In the genomic region with DNA sequence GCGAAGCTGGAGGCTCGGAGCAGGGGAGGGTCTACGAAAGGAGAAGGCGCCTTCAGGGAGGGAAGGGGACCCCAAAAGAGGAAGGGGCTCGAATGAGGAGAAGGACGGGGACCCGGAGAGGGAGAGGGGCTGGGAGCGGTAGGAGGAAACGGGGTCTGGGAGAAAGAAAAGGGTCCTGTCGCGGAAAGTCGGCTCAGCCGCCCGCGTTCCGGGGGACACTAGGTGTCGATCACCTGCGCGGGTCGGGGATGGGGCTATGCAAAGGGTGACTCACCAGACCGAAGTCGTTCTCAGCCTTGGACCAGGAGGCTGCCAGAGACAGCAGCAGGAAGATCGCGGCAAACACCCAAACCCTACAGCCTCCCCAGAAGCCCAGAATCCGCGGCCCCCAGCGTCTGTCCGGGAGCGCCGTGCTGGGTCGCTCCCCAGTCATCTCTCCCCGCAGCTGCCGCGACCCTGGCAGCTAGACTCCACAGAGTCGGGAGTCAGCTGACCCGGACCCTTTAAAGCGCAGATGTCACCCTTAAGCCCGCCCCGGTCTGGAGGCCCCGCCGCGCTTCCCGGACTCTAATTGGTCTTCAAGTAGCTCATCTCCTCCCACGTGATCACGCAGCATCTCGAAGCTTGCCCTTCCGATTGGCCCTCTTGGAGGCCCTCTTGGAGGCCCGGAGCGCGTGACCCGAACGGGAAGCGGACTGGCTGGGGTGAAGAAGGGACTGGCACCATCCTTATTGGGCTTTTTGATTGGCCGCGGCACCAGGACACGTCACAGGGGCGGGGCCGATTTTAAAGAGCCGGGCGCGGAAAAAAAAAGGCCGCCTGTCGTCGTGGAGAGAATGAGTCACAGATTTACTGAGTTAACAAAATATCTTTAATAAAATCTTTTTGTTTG, we compare ENCODE assay signal across 8 cellular contexts. TPM values are rescaled to one million over a fixed set of nuclear protein-coding genes. Genes with fewer than 3 reads are reported as not detected.
A peak's percentile ranks its signal among the peaks of the same experiment; 100 is the strongest.
DNase-seq lines count a peak whose midpoint lies in the region; ATAC-seq, FAIRE-seq and TF ChIP-seq lines count a peak whose summit lies in the region.

A gene (minus strand): TSS at position 478 of the 892 bp plus-strand sequence. CDS start 45 bp downstream, at position 433.

- dilution Hi-C loops in keratinocyte (cut with MboI; ENCODE audit: extremely low pct_ligation_motif_present, low sequenced_read_pairs), result no loop called here

- peak; percentile 17 for FAIRE-seq in keratinocyte (lab: Jason Lieb, UNC)

- H3K36me3 ChIP-seq in keratinocyte (ENCODE audit: control insufficient read depth in 2 of 2, extremely low read depth in 1 of 2, insufficient read depth in 2 of 2, low read length in 2 of 2), result peaks cover 11 to 15% of the 10 kb centered on the region in 2 experiments

- H3K27me3 ChIP-seq in keratinocyte (ENCODE audit: control insufficient read depth, extremely low read depth, insufficient read depth, low read length), result no peaks in the 10 kb centered on the region

- ATAC-seq in HG03439 (IDR thresholded peaks at IDR 0.05; ENCODE audit: unreplicated experiment), result peak; percentile 91

- peak within 1 kb of the TSS; percentile 85 for H3K9ac ChIP-seq in keratinocyte (ENCODE audit: control insufficient read depth, extremely low read depth, insufficient read depth, low read length)

- no peaks in the 10 kb centered on the region for H3K27me3 Mint-ChIP-seq in chondrocyte (ENCODE audit: low read depth)

- H3K79me2 ChIP-seq in keratinocyte (ENCODE audit: control insufficient read depth, insufficient read depth, low read length), result peaks cover 5% of the 10 kb centered on the region

- peaks cover 20% of the 10 kb centered on the region for H3K4me1 Mint-ChIP-seq in chondrocyte (ENCODE audit: low read depth)

- peak; percentile 99 for TF ChIP-seq POLR2A in GM19193 (IDR thresholded peaks at IDR 0.05; ENCODE audit: extremely low read depth, insufficient read depth, insufficient read length)

- peaks cover 11% of the 10 kb centered on the region for H3K36me3 Mint-ChIP-seq in chondrocyte (ENCODE audit: low read depth)

- H3K9me3 ChIP-seq in keratinocyte (ENCODE audit: control insufficient read depth, low read depth, low read length), result no peaks in the 10 kb centered on the region

- H3K9me1 ChIP-seq in keratinocyte (ENCODE audit: control insufficient read depth, extremely low read depth, insufficient read depth, low read length), result no peaks in the 10 kb centered on the region

- peak within 1 kb of the TSS; percentile 63 to 90 (median 89) for H3K4me3 ChIP-seq in keratinocyte (ENCODE audit: control insufficient read depth in 2 of 3, extremely low read depth in 1 of 3, insufficient read depth in 2 of 3, low read depth in 1 of 3, low read length in 3 of 3)

- H3K27ac ChIP-seq in keratinocyte (ENCODE audit: control insufficient read depth, insufficient read depth, low read length), result peak within 1 kb of the TSS; percentile 71

- TF ChIP-seq CTCF in chondrocyte (IDR thresholded peaks at IDR 0.05), result no peak
- no peak for TF ChIP-seq CTCF in keratinocyte (optimal IDR thresholded peaks at IDR 0.05 in 1 of 3, IDR thresholded peaks at IDR 0.05 in 1 of 3, conservative IDR thresholded peaks at IDR 0.05 in 1 of 3; ENCODE audit: extremely low read depth in 1 of 3, insufficient read depth in 2 of 3, low read length in 3 of 3)

- no peaks in the 10 kb centered on the region for H4K20me1 ChIP-seq in keratinocyte (ENCODE audit: control insufficient read depth, extremely low read depth, insufficient read depth, low read length)

- H2AFZ ChIP-seq in keratinocyte (ENCODE audit: control insufficient read depth, low read length), result peak within 1 kb of the TSS; percentile 88

- peak within 1 kb of the TSS; percentile 96 for H3K4me3 Mint-ChIP-seq in chondrocyte (ENCODE audit: unreplicated experiment)

- peak within 1 kb of the TSS; percentile 98 for H3K27ac Mint-ChIP-seq in chondrocyte (ENCODE audit: unreplicated experiment)

- peak within 1 kb of the TSS; percentile 96 for H3K4me2 ChIP-seq in keratinocyte (ENCODE audit: control insufficient read depth, extremely low read depth, insufficient read depth, low read depth, low read length)

- peak; percentile 100 for DNase-seq in AML-193 (lab: John Stamatoyannopoulos, UW)
- peak; percentile 99 for DNase-seq in NCI-H510A treated with DMSO at 0.1 percent for 48 hours (lab: John Stamatoyannopoulos, UW)
- DNase-seq in activated CD4-positive, alpha-beta T cell treated with anti-CD3 and anti-CD28 coated beads for 24 hours (ENCODE audit: low read depth in 2 of 2), result peak; percentile 96 to 97
- peak; percentile 100 for DNase-seq in chondrocyte (ENCODE audit: low spot score)
- DNase-seq in keratinocyte (ENCODE audit: low read depth, low spot score), result peak; percentile 99
- DNase-seq in stimulated activated CD4-positive, alpha-beta T cell treated with anti-CD3 and anti-CD28 coated beads, Interleukin-15, amount 100 ng/mL, for 1 hour (ENCODE audit: low read depth in 1 of 2, low spot score in 1 of 2), result peak; percentile 92 to 98

- H3K4me1 ChIP-seq in keratinocyte (ENCODE audit: control insufficient read depth, extremely low read depth, insufficient read depth, low read length), result peaks cover 12% of the 10 kb centered on the region

- H3K9me3 Mint-ChIP-seq in chondrocyte (ENCODE audit: low read depth), result no peaks in the 10 kb centered on the region

RNA-seq across cellular contexts. Expression of the gene that starts here (rescaled TPM):
- 63.8 to 67.5 TPM (median 64.2 TPM) in 3 replicates for total RNA-seq in chondrocyte
- 27.9 to 44.4 TPM (median 38.6 TPM) in 3 replicates for polyA plus RNA-seq in keratinocyte
- 27.7 TPM for polyA plus RNA-seq in keratinocyte (2011; ENCODE audit: low read depth)
- polyA plus RNA-seq in keratinocyte (2011; cell fraction: cytosol; rRNA removed), result 21.5 and 26.6 TPM in 2 replicates
- 57.0 and 60.0 TPM in 2 replicates for polyA plus RNA-seq in keratinocyte (2011; cell fraction: nucleus; rRNA removed)
- polyA plus RNA-seq in keratinocyte (2012; ENCODE audit: low replicate concordance), result 22.5 and 56.8 TPM in 2 replicates
- polyA minus RNA-seq in keratinocyte, result 21.8 to 42.7 TPM (median 38.9 TPM) in 3 replicates
- polyA minus RNA-seq in keratinocyte (2011; cell fraction: cytosol; rRNA and poly(A)+ RNA removed), result 29.5 TPM
- polyA minus RNA-seq in keratinocyte (2011; cell fraction: nucleus; rRNA and poly(A)+ RNA removed), result 28.9 and 29.7 TPM in 2 replicates

Comparison
In these comparisons a context has a peak if more than half of its experiments do, and no peak if none do; other contexts are left out.
1. Peak in every context shown above with its lines: DNase-seq, ATAC-seq, H3K4me3 ChIP-seq and H3K27ac ChIP-seq.